In genomic region chr22:22899342-22900080, GRCh38 we compare ENCODE assay signal across 11 cellular contexts. TPM values are rescaled to one million over a fixed set of nuclear protein-coding genes. Genes with fewer than 3 reads are reported as not detected.
DNase-seq lines count a peak whose midpoint lies in the region; ATAC-seq, FAIRE-seq and TF ChIP-seq lines count a peak whose summit lies in the region.
"Not testable (repeated sequence)": the region's sequence is repeated elsewhere in the genome, so short reads cannot be mapped to it uniquely, and the experiment has no call there.
"Had no signal": no experiment of that assay in that cellular context is flagged by ENCODE, and none has a peak within 500 bp of the region (broad histone marks: within the 10 kb centered on the region; RNA-seq: fewer than 3 reads in every experiment).

No MANE protein-coding gene starts in this region.

- H3K4me1 Mint-ChIP-seq in activated naive CD8-positive, alpha-beta T cell treated with anti-CD3 and anti-CD28 coated beads, Interleukin-2, amount 10 ng/mL, durations not matched to agents 7 days and 5 days, result not testable (repeated sequence)
- peaks cover 49% of the 10 kb centered on the region for H3K4me1 Mint-ChIP-seq in memory B cell
- H3K4me1 Mint-ChIP-seq in stimulated activated naive B cell treated with anti-CD40 and anti-IgM and Interleukin-4, amounts not matched to agents 10 μg/mL and 1 μg/mL and 100 μg/mL, for 72 hours, result peaks cover 75 to 87% of the 10 kb centered on the region in 2 donors

- H3K27ac ChIP-seq in BLaER1 treated with 17β-estradiol and CSF1 and Interleukin-3, amounts not matched to agents 10 nM and 100 nM, result peak overlapping the region in 6 of 11 experiments; percentile 14 to 67 (median 27); a peak in 7 of 22 replicates
- H3K27ac ChIP-seq in OCI-LY3 (ENCODE audit: low read length), result peak overlapping the region; percentile 53

- not testable (repeated sequence) for H3K36me3 Mint-ChIP-seq in activated naive CD8-positive, alpha-beta T cell treated with anti-CD3 and anti-CD28 coated beads, Interleukin-2, amount 10 ng/mL, durations not matched to agents 7 days and 5 days; memory B cell
- H3K36me3 Mint-ChIP-seq in stimulated activated naive B cell treated with anti-CD40 and anti-IgM and Interleukin-4, amounts not matched to agents 10 μg/mL and 1 μg/mL and 100 μg/mL, for 72 hours, result peaks cover 11 to 20% of the 10 kb centered on the region in 2 donors

- H3K4me3 ChIP-seq in BLaER1 treated with 17β-estradiol and CSF1 and Interleukin-3, amounts not matched to agents 10 nM and 100 nM, result not testable (repeated sequence)
- H3K4me3 ChIP-seq in OCI-LY3 (ENCODE audit: low read length), result peak overlapping the region; percentile 46; the same call in 1 of the 2 replicates

- not testable (repeated sequence) for H3K4me3 Mint-ChIP-seq in activated naive CD8-positive, alpha-beta T cell treated with anti-CD3 and anti-CD28 coated beads, Interleukin-2, amount 10 ng/mL, durations not matched to agents 7 days and 5 days
- peak overlapping the region; percentile 67 for H3K4me3 Mint-ChIP-seq in memory B cell
- peak overlapping the region; percentile 39 to 75 for H3K4me3 Mint-ChIP-seq in stimulated activated naive B cell treated with anti-CD40 and anti-IgM and Interleukin-4, amounts not matched to agents 10 μg/mL and 1 μg/mL and 100 μg/mL, for 72 hours

- H3K27me3 Mint-ChIP-seq in activated naive CD8-positive, alpha-beta T cell treated with anti-CD3 and anti-CD28 coated beads, Interleukin-2, amount 10 ng/mL, durations not matched to agents 7 days and 5 days, result peaks cover 19% of the 10 kb centered on the region
- H3K27me3 Mint-ChIP-seq in memory B cell; stimulated activated naive B cell treated with anti-CD40 and anti-IgM and Interleukin-4, amounts not matched to agents 10 μg/mL and 1 μg/mL and 100 μg/mL, for 72 hours: not testable (repeated sequence)

- not testable (repeated sequence) for DNase-seq in GM12892 (ENCODE audit: insufficient read length); memory B cell (ENCODE audit: low spot score in 2 of 2); stimulated activated naive B cell treated with anti-CD40 and anti-IgM and Interleukin-4, amounts not matched to agents 10 μg/mL and 1 μg/mL and 100 μg/mL, for 72 hours
- peak; percentile 13 for DNase-seq in activated naive CD8-positive, alpha-beta T cell treated with anti-CD3 and anti-CD28 coated beads, Interleukin-2, amount 10 ng/mL, durations not matched to agents 7 days and 5 days
- peak; percentile 69 for DNase-seq in posterior vena cava (ENCODE audit: low spot score)

- not testable (repeated sequence) for H2AFZ ChIP-seq in OCI-LY3 (ENCODE audit: low read depth, low read length)

- H3K27ac Mint-ChIP-seq in activated naive CD8-positive, alpha-beta T cell treated with anti-CD3 and anti-CD28 coated beads, Interleukin-2, amount 10 ng/mL, durations not matched to agents 7 days and 5 days; memory B cell: not testable (repeated sequence)
- H3K27ac Mint-ChIP-seq in stimulated activated naive B cell treated with anti-CD40 and anti-IgM and Interleukin-4, amounts not matched to agents 10 μg/mL and 1 μg/mL and 100 μg/mL, for 72 hours, result peak overlapping the region; percentile 82

- not testable (repeated sequence) for H3K9me3 Mint-ChIP-seq in activated naive CD8-positive, alpha-beta T cell treated with anti-CD3 and anti-CD28 coated beads, Interleukin-2, amount 10 ng/mL, durations not matched to agents 7 days and 5 days; memory B cell; stimulated activated naive B cell treated with anti-CD40 and anti-IgM and Interleukin-4, amounts not matched to agents 10 μg/mL and 1 μg/mL and 100 μg/mL, for 72 hours

- H3K9me3 ChIP-seq in BLaER1 treated with 17β-estradiol and CSF1 and Interleukin-3, amounts not matched to agents 10 nM and 100 nM (replicated peaks in 1 of 11); OCI-LY3 (ENCODE audit: insufficient read depth, low read length): not testable (repeated sequence)

- intact Hi-C loops in posterior vena cava (cut with DNase I), result not testable (repeated sequence)

- not testable (repeated sequence) for H3K27me3 ChIP-seq in BLaER1 treated with 17β-estradiol and CSF1 and Interleukin-3, amounts not matched to agents 10 nM and 100 nM; OCI-LY3 (ENCODE audit: low read depth, low read length)

- H3K4me1 ChIP-seq in BLaER1 treated with 17β-estradiol and CSF1 and Interleukin-3, amounts not matched to agents 10 nM and 100 nM, result peaks cover 51 to 97% (median 96%) of the 10 kb centered on the region in 10 experiments
- H3K4me1 ChIP-seq in OCI-LY3 (ENCODE audit: low read length), result peaks cover 35% of the 10 kb centered on the region

- POLR2A ChIA-PET in activated naive CD8-positive, alpha-beta T cell treated with anti-CD3 and anti-CD28 coated beads, Interleukin-2, amount 10 ng/mL, durations not matched to agents 7 days and 5 days (lab: Charles Lee), result not testable (repeated sequence)

- not testable (repeated sequence) for TF ChIP-seq CTCF in OCI-LY3 (IDR thresholded peaks at IDR 0.05; ENCODE audit: low read depth, low read length)

- H3K36me3 ChIP-seq in BLaER1 treated with 17β-estradiol and CSF1 and Interleukin-3, amounts not matched to agents 10 nM and 100 nM, result peaks cover 0 to 34% (median 0%) of the 10 kb centered on the region in 11 experiments; a peak in 5 of 22 replicates
- H3K36me3 ChIP-seq in OCI-LY3 (replicated peaks; ENCODE audit: low read depth, low read length), result not testable (repeated sequence)

- H4K20me1 ChIP-seq in BLaER1 treated with 17β-estradiol and CSF1 and Interleukin-3, amounts not matched to agents 10 nM and 100 nM, result peaks cover 0 to 61% (median 0%) of the 10 kb centered on the region in 11 experiments; a peak in 5 of 22 replicates
- not testable (repeated sequence) for H4K20me1 ChIP-seq in OCI-LY3 (ENCODE audit: insufficient read depth, low read length)

- not testable (repeated sequence) for TF ChIP-seq POLR2A in GM12892 (IDR thresholded peaks at IDR 0.05; ENCODE audit: low read depth, low read length)

- peak overlapping the region; percentile 17 to 98 (median 90); a peak in 19 of 22 replicates for H3K4me2 ChIP-seq in BLaER1 treated with 17β-estradiol and CSF1 and Interleukin-3, amounts not matched to agents 10 nM and 100 nM
- H3K4me2 ChIP-seq in OCI-LY3 (ENCODE audit: low read length), result 0 out of 2 replicates have a peak overlapping the region, but pooled peaks have one; percentile 17

- ATAC-seq in activated naive CD8-positive, alpha-beta T cell treated with anti-CD3 and anti-CD28 coated beads, Interleukin-2, amount 10 ng/mL, durations not matched to agents 7 days and 5 days (ENCODE audit: low read depth); memory B cell (ENCODE audit: low read depth): not testable (repeated sequence)
- peak in 1 of 2 donors; percentile 36 for ATAC-seq in stimulated activated naive B cell treated with anti-CD40 and anti-IgM and Interleukin-4, amounts not matched to agents 10 μg/mL and 1 μg/mL and 100 μg/mL, for 72 hours (replicated peaks)

- peak overlapping the region in 3 of 11 experiments; percentile 39 to 52 (median 41); a peak in 6 of 22 replicates for H3K9ac ChIP-seq in BLaER1 treated with 17β-estradiol and CSF1 and Interleukin-3, amounts not matched to agents 10 nM and 100 nM
- H3K9ac ChIP-seq in OCI-LY3 (ENCODE audit: low read length), result peak overlapping the region; percentile 46; the same call in 1 of the 2 replicates

- peak; percentile 42 for FAIRE-seq in GM12892 (lab: Jason Lieb, UNC)

- peaks cover 31% of the 10 kb centered on the region for H3K79me2 ChIP-seq in OCI-LY3 (ENCODE audit: low read length)

RNA-seq across cellular contexts. Expression of gene IGLL5, which starts 11.9 kb away (rescaled TPM):
- 20.3 TPM for polyA plus RNA-seq in GM12892 (2012; ENCODE audit: missing spikeins)
- not detected for total RNA-seq in activated naive CD8-positive, alpha-beta T cell treated with anti-CD3 and anti-CD28 coated beads, Interleukin-2, amount 10 ng/mL, durations not matched to agents 7 days and 5 days
- total RNA-seq in posterior vena cava, result 1 to 10 TPM in 1 of 2 donors, under 1 TPM in 1; 0.52 to 1.1 TPM
- total RNA-seq: A172; Caco-2; CD8-positive, alpha-beta memory T cell; H9 had no signal
- polyA plus RNA-seq: CD8-positive, alpha-beta memory T cell had no signal
